In the genomic region with DNA sequence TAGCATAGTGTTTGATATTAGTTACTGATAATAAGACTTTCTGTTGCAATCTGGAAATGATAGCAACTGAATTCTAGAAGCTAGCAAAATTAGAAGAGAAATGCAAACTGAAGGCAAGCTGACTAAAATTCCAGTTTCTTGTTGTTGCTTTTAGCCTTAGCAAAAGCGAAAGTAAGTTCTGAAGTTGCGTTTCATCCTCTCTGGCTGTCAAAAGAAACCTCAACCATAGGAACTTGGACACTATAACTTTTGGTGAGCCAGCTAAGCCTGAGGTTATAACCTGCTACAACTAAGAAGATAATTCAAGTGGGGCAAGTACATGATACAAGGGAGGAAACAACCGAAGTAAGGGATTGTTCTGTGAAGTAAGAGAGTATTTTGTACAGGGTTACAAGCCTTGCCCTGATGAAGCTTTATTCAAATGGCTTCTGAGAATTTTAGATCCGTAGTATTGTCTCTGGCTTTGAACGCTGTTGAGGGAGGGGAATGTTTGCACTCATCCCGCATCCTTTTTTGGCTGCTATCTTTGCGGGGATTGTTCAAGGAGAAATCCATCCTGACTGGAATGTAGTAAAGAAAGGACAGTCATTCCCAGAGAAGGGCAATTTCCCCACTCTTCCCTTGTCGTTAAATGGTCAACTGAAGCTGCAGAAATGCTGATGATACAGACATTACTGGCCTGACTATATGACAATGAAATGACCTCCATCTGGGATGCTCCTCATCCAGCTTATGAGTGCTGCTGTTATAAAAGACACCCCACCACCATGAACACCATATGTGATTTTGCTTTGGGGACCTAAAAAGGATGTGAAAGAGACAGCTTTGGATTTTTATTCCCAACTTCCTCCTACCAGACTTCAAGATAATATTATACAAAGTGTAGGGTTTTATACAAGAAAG, we compare ENCODE assay signal across 2 cellular contexts.
TF ChIP-seq lines count a peak whose summit lies in the region.

No MANE protein-coding gene starts in this region.

TF ChIP-seq in liver, 16 proteins besides CTCF, POLR2A, EP300 and RAD21:
- TF ChIP-seq FOXA1 (IDR thresholded peaks at IDR 0.05) (no peak), YY1 (IDR thresholded peaks at IDR 0.05) (no peak)

TF ChIP-seq in HepG2, 621 proteins besides CTCF, POLR2A, EP300 and RAD21:
- TF ChIP-seq RFX5 (IDR thresholded peaks at IDR 0.05; ENCODE audit: low read depth, low read length) (no peak), ZNF788 (CRISPR knock-in tag; IDR thresholded peaks at IDR 0.05; ENCODE audit: borderline replicate concordance) (no peak), ZSCAN20 (CRISPR knock-in tag; IDR thresholded peaks at IDR 0.05; ENCODE audit: borderline replicate concordance) (no peak), ZFP36L1 (CRISPR knock-in tag; IDR thresholded peaks at IDR 0.05) (no peak), ZNF574 (CRISPR knock-in tag; IDR thresholded peaks at IDR 0.05) (no peak), ZSCAN5A (CRISPR knock-in tag; IDR thresholded peaks at IDR 0.05; ENCODE audit: borderline replicate concordance) (no peak), ZBTB21 (CRISPR knock-in tag; IDR thresholded peaks at IDR 0.05) (no peak)
